In the genomic region with DNA sequence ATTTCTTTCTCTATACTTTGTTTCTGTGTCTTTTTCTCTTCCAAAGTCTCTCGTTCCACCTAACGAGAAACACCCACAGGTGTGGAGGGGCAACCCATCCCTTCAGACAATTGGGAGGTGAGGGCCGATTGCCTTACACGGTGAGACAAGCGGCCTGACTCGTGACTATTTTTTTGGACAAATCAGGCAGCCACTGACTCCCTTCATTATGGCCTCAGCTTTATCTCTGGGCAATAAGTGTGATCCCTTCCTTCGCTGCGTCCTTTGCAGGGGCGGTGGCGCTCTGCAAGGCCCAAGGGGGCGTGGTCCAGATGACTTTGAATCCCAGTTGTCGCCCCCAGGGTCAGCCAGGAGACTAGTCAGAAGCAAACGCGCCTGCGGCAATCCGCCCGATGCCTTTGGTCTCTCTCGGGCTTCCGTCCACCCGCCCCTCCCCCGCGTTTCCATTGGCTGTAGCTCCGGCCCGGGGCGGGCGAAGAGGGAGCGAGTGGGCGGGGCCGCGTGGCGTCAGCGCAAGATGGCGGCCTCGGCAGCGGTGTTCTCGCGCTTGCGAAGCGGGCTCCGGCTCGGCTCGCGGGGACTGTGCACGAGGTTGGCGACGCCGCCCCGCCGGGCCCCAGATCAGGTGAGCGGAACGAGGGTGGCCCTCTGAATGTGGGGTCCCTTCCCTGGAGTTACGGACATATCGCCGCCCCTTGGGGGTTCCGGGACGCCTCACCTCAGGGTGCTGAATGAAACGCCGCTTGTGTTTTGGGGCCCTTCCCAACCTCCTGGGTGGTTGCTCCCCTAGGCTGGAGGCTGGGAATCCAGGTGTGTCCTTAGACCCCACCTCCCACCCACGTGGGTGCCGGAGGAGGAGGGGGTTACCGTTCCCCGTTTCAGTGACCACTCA, we compare ENCODE assay signal across 8 cellular contexts. TPM values are rescaled to one million over a fixed set of nuclear protein-coding genes. Genes with fewer than 3 reads are reported as not detected.
DNase-seq lines count a peak whose midpoint lies in the region; ATAC-seq and TF ChIP-seq lines count a peak whose summit lies in the region.

A gene (plus strand): TSS at position 502 of the 892 bp plus-strand sequence. CDS start 16 bp downstream, at position 518.

- no peak for TF ChIP-seq CTCF in foreskin keratinocyte (conservative IDR thresholded peaks at IDR 0.05)

- H3K9me3 ChIP-seq in neuron (ENCODE audit: low read length): no peaks in the 10 kb centered on the region

- ATAC-seq in foreskin keratinocyte: peak; percentile 89

- DNase-seq in GDM1 (lab: John Stamatoyannopoulos, UW): peak; percentile 93
- peak; percentile 95 for DNase-seq in HEK293T (ENCODE audit: extremely low spot score)
- peak; percentile 98 for DNase-seq in NAMALWA (ENCODE audit: low spot score)
- DNase-seq in SK-MEL-5 (ENCODE audit: low read depth, low spot score): peak; percentile 99
- peak; percentile 93 to 98 (median 94) for DNase-seq in activated naive CD4-positive, alpha-beta T cell (lab: John Stamatoyannopoulos, UW)
- DNase-seq in foreskin keratinocyte: peak; percentile 75 to 84
- DNase-seq in stromal cell of bone marrow (ENCODE audit: low read depth): peak; percentile 88

- in situ Hi-C loops in SK-MEL-5 (cut with HindIII; ENCODE audit: low pct_unique_long_range_greater_than_20kb, low sequenced_read_pairs): no loop called here

- peak within 1 kb of the TSS; percentile 93 for H2AFZ ChIP-seq in neuron (ENCODE audit: low read depth, low read length)

- peak within 1 kb of the TSS; percentile 99 for H3K4me3 ChIP-seq in neuron (ENCODE audit: low read length)

- POLR2A ChIA-PET in HEK293T (lab: Yijun Ruan, JAX): interaction anchor here (0.6 to 2.6 kb wide), 12 partner anchors 9 to 52 kb away, joined by 3 to 11 read pairs (median 5); a partner anchor contains a TSS

- CTCF ChIA-PET in HEK293T (lab: Yijun Ruan, JAX): no interaction called here

- H3K27me3 ChIP-seq in foreskin keratinocyte (no peaks in the 10 kb centered on the region), neuron (ENCODE audit: insufficient read depth, low read length) (no peaks in the 10 kb centered on the region)

- peaks cover 32% of the 10 kb centered on the region for H3K36me3 ChIP-seq in neuron (ENCODE audit: insufficient read depth, low read length)

- H3K4me1 ChIP-seq in foreskin keratinocyte (no peaks in the 10 kb centered on the region), neuron (ENCODE audit: insufficient read depth, low read length) (peaks cover 19% of the 10 kb centered on the region)

- peak within 1 kb of the TSS; percentile 86 for H3K27ac ChIP-seq in foreskin keratinocyte

TF ChIP-seq in HEK293T, 16 proteins besides CTCF, POLR2A, EP300 and RAD21:
- TF ChIP-seq SP1 (IDR thresholded peaks at IDR 0.05) (0 out of 2 replicates have a peak, but pooled peaks have one; percentile 8), ZNF384 (IDR thresholded peaks at IDR 0.05) (no peak), SUZ12 (IDR thresholded peaks at IDR 0.05) (no peak), FOXM1 (IDR thresholded peaks at IDR 0.05; ENCODE audit: borderline replicate concordance) (no peak), ELF4 (IDR thresholded peaks at IDR 0.05) (peak; percentile 26; the same call in 1 of the 2 replicates), FOXK2 (IDR thresholded peaks at IDR 0.05) (no peak), LEF1 (IDR thresholded peaks at IDR 0.05; ENCODE audit: borderline replicate concordance) (no peak), L3MBTL2 (conservative IDR thresholded peaks at IDR 0.05) (peak; percentile 70), CTBP1 (IDR thresholded peaks at IDR 0.05; ENCODE audit: borderline replicate concordance) (no peak), TARDBP (IDR thresholded peaks at IDR 0.05) (no peak), NFRKB (IDR thresholded peaks at IDR 0.05) (no peak), HDGF (IDR thresholded peaks at IDR 0.05; ENCODE audit: borderline replicate concordance) (no peak), FOXA1 (IDR thresholded peaks at IDR 0.05) (no peak), ARNT (IDR thresholded peaks at IDR 0.05) (no peak), BHLHE40 (IDR thresholded peaks at IDR 0.05; ENCODE audit: borderline replicate concordance) (no peak)
- TF ChIP-seq, protein P1, sequence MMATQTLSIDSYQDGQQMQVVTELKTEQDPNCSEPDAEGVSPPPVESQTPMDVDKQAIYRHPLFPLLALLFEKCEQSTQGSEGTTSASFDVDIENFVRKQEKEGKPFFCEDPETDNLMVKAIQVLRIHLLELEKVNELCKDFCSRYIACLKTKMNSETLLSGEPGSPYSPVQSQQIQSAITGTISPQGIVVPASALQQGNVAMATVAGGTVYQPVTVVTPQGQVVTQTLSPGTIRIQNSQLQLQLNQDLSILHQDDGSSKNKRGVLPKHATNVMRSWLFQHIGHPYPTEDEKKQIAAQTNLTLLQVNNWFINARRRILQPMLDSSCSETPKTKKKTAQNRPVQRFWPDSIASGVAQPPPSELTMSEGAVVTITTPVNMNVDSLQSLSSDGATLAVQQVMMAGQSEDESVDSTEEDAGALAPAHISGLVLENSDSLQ (IDR thresholded peaks at IDR 0.05): no peak

RNA-seq across cellular contexts. Expression of the gene that starts here (rescaled TPM):
- 431 and 474 TPM in 2 replicates for total RNA-seq in SK-MEL-5 (2014; rRNA removed; shearing (Covaris generic))
- 376 and 405 TPM in 2 replicates for polyA plus RNA-seq in SK-MEL-5 (2015; cell fraction: cytosol; rRNA removed)
- 466 and 558 TPM in 2 replicates for polyA plus RNA-seq in SK-MEL-5 (2015; cell fraction: nucleus; rRNA removed)
- 87.9 and 99.1 TPM in 2 replicates for total RNA-seq in foreskin keratinocyte
- polyA plus RNA-seq in foreskin keratinocyte: 115 and 122 TPM in 2 replicates

Comparison
In these comparisons a context has a peak if more than half of its experiments do, and no peak if none do; other contexts are left out.
1. Peak in every context shown above with its lines: DNase-seq, ATAC-seq, H3K4me3 ChIP-seq and H3K27ac ChIP-seq.